ENCODE assay signal across 8 cellular contexts in genomic region chr3:98593046-98593936, GRCh38. TPM values are rescaled to one million over a fixed set of nuclear protein-coding genes. Genes with fewer than 3 reads are reported as not detected.
A peak's percentile ranks its signal among the peaks of the same experiment; 100 is the strongest.
DNase-seq lines count a peak whose midpoint lies in the region; ATAC-seq and TF ChIP-seq lines count a peak whose summit lies in the region.

Gene CPOX (minus strand): TSS chr3:98593611. CDS start chr3:98593504, 107 bp downstream.

- POLR2A ChIA-PET in activated CD4-positive, alpha-beta T cell treated with anti-CD3 and anti-CD28 coated beads, Interleukin-2, amount 10 ng/mL, durations not matched to agents 7 days and 5 days (lab: Charles Lee), result interaction anchor here (1.0 kb wide), 1 partner anchor 70 kb away, joined by 3 read pairs; no protein-coding TSS in a partner anchor

- TF ChIP-seq CTCF in BE2C (IDR thresholded peaks at IDR 0.05; ENCODE audit: low read depth, low read length), result no peak
- TF ChIP-seq CTCF in left lung (IDR thresholded peaks at IDR 0.05), result no peak

- peaks cover 2% of the 10 kb centered on the region for H3K9me3 Mint-ChIP-seq in activated CD4-positive, alpha-beta T cell treated with anti-CD3 and anti-CD28 coated beads, Interleukin-2, amount 10 ng/mL, durations not matched to agents 7 days and 5 days

- peak; percentile 95 for ATAC-seq in HG03439 (IDR thresholded peaks at IDR 0.05; ENCODE audit: unreplicated experiment)
- peak; percentile 98 for ATAC-seq in left lung

- H3K27me3 ChIP-seq in BE2C, result no peaks in the 10 kb centered on the region
- no peaks in the 10 kb centered on the region for H3K27me3 ChIP-seq in left lung

- DNase-seq in BE2C, result peak; percentile 93
- peak; percentile 84 for DNase-seq in GM19238 (ENCODE audit: insufficient read length, low spot score)
- peak; percentile 77 to 89 for DNase-seq in NCI-H524 (lab: John Stamatoyannopoulos, UW)
- peak; percentile 93 for DNase-seq in activated CD4-positive, alpha-beta T cell treated with anti-CD3 and anti-CD28 coated beads, Interleukin-2, amount 10 ng/mL, durations not matched to agents 7 days and 5 days
- peak; percentile 83 for DNase-seq in dedifferentiated amniotic fluid mesenchymal stem cell (ENCODE audit: extremely low spot score)
- peak; percentile 94 to 98 for DNase-seq in left lung
- DNase-seq in stimulated activated CD4-positive, alpha-beta T cell treated with anti-CD3 and anti-CD28 coated beads, Interleukin-2, amount 100 ng/mL, for 4 hours (ENCODE audit: low read depth), result peak; percentile 75

- H3K27ac ChIP-seq in left lung, result peak within 1 kb of the TSS; percentile 78 to 89

- H3K36me3 ChIP-seq in BE2C (peaks cover 6% of the 10 kb centered on the region), left lung (peaks cover 0 to 14% of the 10 kb centered on the region in 2 donors)

- H3K27me3 Mint-ChIP-seq in activated CD4-positive, alpha-beta T cell treated with anti-CD3 and anti-CD28 coated beads, Interleukin-2, amount 10 ng/mL, durations not matched to agents 7 days and 5 days, result no peaks in the 10 kb centered on the region

- H3K4me1 ChIP-seq in BE2C (peaks cover 3% of the 10 kb centered on the region; the same call in 1 of the 2 replicates), left lung (peaks cover 9 to 51% of the 10 kb centered on the region in 2 donors)

- CTCF ChIA-PET in activated CD4-positive, alpha-beta T cell treated with anti-CD3 and anti-CD28 coated beads, Interleukin-2, amount 10 ng/mL, durations not matched to agents 7 days and 5 days (lab: Charles Lee), result interaction anchor here (1.1 to 2.8 kb wide), 5 partner anchors 9 to 553 kb away, joined by 3 to 11 read pairs (median 5); no protein-coding TSS in a partner anchor

- H3K36me3 Mint-ChIP-seq in activated CD4-positive, alpha-beta T cell treated with anti-CD3 and anti-CD28 coated beads, Interleukin-2, amount 10 ng/mL, durations not matched to agents 7 days and 5 days (ENCODE audit: low read depth), result peaks cover 36% of the 10 kb centered on the region

- peak within 1 kb of the TSS; percentile 93 for H3K27ac Mint-ChIP-seq in activated CD4-positive, alpha-beta T cell treated with anti-CD3 and anti-CD28 coated beads, Interleukin-2, amount 10 ng/mL, durations not matched to agents 7 days and 5 days

- intact Hi-C loops in left lung (cut with DNase I), result no loop called here

- H3K4me3 Mint-ChIP-seq in activated CD4-positive, alpha-beta T cell treated with anti-CD3 and anti-CD28 coated beads, Interleukin-2, amount 10 ng/mL, durations not matched to agents 7 days and 5 days, result peak within 1 kb of the TSS; percentile 97

- H3K4me1 Mint-ChIP-seq in activated CD4-positive, alpha-beta T cell treated with anti-CD3 and anti-CD28 coated beads, Interleukin-2, amount 10 ng/mL, durations not matched to agents 7 days and 5 days, result peaks cover 61% of the 10 kb centered on the region

- H3K9me3 ChIP-seq in BE2C (no peaks in the 10 kb centered on the region), left lung (no peaks in the 10 kb centered on the region)

- peak within 1 kb of the TSS; percentile 75 for H3K4me3 ChIP-seq in BE2C (ENCODE audit: low read depth, low read length)
- H3K4me3 ChIP-seq in left lung, result peak within 1 kb of the TSS; percentile 71 to 73

RNA-seq across cellular contexts. Expression of gene CPOX, which starts in this region (rescaled TPM):
- 14.2 TPM for polyA plus RNA-seq in BE2C (2012; ENCODE audit: insufficient read depth, insufficient read length, low read depth)
- 10 to 100 TPM; 60.4 to 66.3 TPM for total RNA-seq in activated CD4-positive, alpha-beta T cell treated with anti-CD3 and anti-CD28 coated beads, Interleukin-2, amount 10 ng/mL, durations not matched to agents 7 days and 5 days
- 10 to 100 TPM; 15.0 to 21.3 TPM for total RNA-seq in left lung

Comparison
In these comparisons a context has a peak if more than half of its experiments do, and no peak if none do; other contexts are left out.
1. Peak in every context shown above with its lines: DNase-seq, ATAC-seq, H3K4me3 ChIP-seq and H3K27ac ChIP-seq.